1 cellular context compared by ENCODE assay signal in the genomic region with DNA sequence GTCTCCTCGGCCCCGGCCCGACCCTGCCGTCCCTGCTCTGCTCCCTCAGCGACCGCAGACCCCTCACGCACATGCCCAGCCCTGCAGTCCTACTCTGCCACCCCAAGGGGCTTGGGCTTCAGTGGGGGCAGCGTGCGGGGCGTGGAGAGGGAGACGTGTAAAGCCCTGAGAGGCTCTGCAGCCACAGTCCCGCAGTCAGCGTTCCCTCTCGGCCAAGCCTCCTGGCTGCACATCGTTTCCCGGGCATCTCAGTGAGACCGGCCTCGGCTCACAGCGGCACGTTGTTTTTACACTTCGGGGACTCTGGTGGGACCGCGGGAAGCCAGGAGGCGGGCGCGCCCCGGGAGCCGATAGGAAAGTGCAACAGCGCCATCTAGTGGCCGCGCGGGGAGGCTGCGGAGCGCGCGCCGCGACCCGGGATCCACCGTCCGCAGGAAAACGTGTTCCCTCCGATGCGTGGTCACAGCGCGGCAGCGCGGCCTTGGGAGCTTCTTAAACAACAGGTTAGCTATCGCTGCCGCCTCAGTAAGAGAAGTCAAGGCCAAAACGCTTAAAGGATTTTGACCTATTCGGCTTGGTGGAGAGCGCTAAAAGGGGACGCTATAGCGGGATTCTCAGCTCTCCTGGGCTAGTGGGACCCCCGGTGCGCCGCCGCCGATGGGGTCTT.
TF ChIP-seq lines count a peak whose summit lies in the region.

No MANE protein-coding gene starts in this region.

TF ChIP-seq in K562, 482 proteins besides CTCF, POLR2A, EP300 and RAD21 (continued from another document):
- TF ChIP-seq, protein P1, sequence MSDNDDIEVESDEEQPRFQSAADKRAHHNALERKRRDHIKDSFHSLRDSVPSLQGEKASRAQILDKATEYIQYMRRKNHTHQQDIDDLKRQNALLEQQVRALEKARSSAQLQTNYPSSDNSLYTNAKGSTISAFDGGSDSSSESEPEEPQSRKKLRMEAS (CRISPR knock-in tag; IDR thresholded peaks at IDR 0.05) = peak; percentile 66
- peak; percentile 74; the same call in 1 of the 2 replicates for TF ChIP-seq L3MBTL2 (IDR thresholded peaks at IDR 0.05)
- TF ChIP-seq ZNF696 (CRISPR knock-in tag; conservative IDR thresholded peaks at IDR 0.05) = no peak
- no peak for TF ChIP-seq FOXJ2 (tag; IDR thresholded peaks at IDR 0.05)
- peak; percentile 29 for TF ChIP-seq CXXC5 (CRISPR knock-in tag; IDR thresholded peaks at IDR 0.05)
- TF ChIP-seq SMC3 (conservative IDR thresholded peaks at IDR 0.05; ENCODE audit: insufficient read depth, low read depth, low read length) = peak; percentile 61
- TF ChIP-seq, protein P2, sequence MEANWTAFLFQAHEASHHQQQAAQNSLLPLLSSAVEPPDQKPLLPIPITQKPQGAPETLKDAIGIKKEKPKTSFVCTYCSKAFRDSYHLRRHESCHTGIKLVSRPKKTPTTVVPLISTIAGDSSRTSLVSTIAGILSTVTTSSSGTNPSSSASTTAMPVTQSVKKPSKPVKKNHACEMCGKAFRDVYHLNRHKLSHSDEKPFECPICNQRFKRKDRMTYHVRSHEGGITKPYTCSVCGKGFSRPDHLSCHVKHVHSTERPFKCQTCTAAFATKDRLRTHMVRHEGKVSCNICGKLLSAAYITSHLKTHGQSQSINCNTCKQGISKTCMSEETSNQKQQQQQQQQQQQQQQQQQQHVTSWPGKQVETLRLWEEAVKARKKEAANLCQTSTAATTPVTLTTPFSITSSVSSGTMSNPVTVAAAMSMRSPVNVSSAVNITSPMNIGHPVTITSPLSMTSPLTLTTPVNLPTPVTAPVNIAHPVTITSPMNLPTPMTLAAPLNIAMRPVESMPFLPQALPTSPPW (CRISPR knock-in tag; IDR thresholded peaks at IDR 0.05) = no peak
- no peak for TF ChIP-seq RCOR1 (IDR thresholded peaks at IDR 0.05; ENCODE audit: borderline replicate concordance in 1 of 2, low read depth in 2 of 2, low read length in 2 of 2)
- TF ChIP-seq, protein P3, sequence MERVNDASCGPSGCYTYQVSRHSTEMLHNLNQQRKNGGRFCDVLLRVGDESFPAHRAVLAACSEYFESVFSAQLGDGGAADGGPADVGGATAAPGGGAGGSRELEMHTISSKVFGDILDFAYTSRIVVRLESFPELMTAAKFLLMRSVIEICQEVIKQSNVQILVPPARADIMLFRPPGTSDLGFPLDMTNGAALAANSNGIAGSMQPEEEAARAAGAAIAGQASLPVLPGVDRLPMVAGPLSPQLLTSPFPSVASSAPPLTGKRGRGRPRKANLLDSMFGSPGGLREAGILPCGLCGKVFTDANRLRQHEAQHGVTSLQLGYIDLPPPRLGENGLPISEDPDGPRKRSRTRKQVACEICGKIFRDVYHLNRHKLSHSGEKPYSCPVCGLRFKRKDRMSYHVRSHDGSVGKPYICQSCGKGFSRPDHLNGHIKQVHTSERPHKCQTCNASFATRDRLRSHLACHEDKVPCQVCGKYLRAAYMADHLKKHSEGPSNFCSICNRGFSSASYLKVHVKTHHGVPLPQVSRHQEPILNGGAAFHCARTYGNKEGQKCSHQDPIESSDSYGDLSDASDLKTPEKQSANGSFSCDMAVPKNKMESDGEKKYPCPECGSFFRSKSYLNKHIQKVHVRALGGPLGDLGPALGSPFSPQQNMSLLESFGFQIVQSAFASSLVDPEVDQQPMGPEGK (CRISPR knock-in tag; IDR thresholded peaks at IDR 0.05; ENCODE audit: borderline replicate concordance) = no peak
- no peak for TF ChIP-seq ZFP1 (CRISPR knock-in tag; IDR thresholded peaks at IDR 0.05)
- TF ChIP-seq, protein P4, sequence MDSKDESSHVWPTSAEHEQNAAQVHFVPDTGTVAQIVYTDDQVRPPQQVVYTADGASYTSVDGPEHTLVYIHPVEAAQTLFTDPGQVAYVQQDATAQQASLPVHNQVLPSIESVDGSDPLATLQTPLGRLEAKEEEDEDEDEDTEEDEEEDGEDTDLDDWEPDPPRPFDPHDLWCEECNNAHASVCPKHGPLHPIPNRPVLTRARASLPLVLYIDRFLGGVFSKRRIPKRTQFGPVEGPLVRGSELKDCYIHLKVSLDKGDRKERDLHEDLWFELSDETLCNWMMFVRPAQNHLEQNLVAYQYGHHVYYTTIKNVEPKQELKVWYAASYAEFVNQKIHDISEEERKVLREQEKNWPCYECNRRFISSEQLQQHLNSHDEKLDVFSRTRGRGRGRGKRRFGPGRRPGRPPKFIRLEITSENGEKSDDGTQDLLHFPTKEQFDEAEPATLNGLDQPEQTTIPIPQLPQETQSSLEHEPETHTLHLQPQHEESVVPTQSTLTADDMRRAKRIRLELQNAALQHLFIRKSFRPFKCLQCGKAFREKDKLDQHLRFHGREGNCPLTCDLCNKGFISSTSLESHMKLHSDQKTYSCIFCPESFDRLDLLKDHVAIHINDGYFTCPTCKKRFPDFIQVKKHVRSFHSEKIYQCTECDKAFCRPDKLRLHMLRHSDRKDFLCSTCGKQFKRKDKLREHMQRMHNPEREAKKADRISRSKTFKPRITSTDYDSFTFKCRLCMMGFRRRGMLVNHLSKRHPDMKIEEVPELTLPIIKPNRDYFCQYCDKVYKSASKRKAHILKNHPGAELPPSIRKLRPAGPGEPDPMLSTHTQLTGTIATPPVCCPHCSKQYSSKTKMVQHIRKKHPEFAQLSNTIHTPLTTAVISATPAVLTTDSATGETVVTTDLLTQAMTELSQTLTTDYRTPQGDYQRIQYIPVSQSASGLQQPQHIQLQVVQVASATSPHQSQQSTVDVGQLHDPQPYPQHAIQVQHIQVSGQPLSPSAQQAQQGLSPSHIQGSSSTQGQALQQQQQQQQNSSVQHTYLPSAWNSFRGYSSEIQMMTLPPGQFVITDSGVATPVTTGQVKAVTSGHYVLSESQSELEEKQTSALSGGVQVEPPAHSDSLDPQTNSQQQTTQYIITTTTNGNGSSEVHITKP (IDR thresholded peaks at IDR 0.05; ENCODE audit: partially characterized antibody) = no peak
- no peak for TF ChIP-seq ZFP30 (CRISPR knock-in tag; IDR thresholded peaks at IDR 0.05; ENCODE audit: borderline replicate concordance)
- TF ChIP-seq ZNF75A (CRISPR knock-in tag; IDR thresholded peaks at IDR 0.05) = no peak
- no peak for TF ChIP-seq BDP1 (IDR thresholded peaks at IDR 0.05; ENCODE audit: insufficient read depth, insufficient read length)
- no peak for TF ChIP-seq ZNF134 (CRISPR knock-in tag; conservative IDR thresholded peaks at IDR 0.05)
- TF ChIP-seq MYC (IDR thresholded peaks at IDR 0.05; ENCODE audit: low read depth, low read length) = 0 out of 2 replicates have a peak, but pooled peaks have one; percentile 29
- TF ChIP-seq MYC (CRISPR knock-in tag; IDR thresholded peaks at IDR 0.05; ENCODE audit: borderline replicate concordance, low read depth) = no peak
- TF ChIP-seq, protein P5, sequence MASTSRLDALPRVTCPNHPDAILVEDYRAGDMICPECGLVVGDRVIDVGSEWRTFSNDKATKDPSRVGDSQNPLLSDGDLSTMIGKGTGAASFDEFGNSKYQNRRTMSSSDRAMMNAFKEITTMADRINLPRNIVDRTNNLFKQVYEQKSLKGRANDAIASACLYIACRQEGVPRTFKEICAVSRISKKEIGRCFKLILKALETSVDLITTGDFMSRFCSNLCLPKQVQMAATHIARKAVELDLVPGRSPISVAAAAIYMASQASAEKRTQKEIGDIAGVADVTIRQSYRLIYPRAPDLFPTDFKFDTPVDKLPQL (IDR thresholded peaks at IDR 0.05; ENCODE audit: extremely low read depth, insufficient read length) = no peak
